Comparison of ENCODE assay signal across 2 cellular contexts in genomic region chr3:159987291-159987711, GRCh38.
TF ChIP-seq lines count a peak whose summit lies in the region.

No MANE protein-coding gene starts in this region.

TF ChIP-seq in SK-N-SH, 30 proteins besides CTCF, POLR2A, EP300 and RAD21 (continued from another document):
- TF ChIP-seq RXRA (IDR thresholded peaks at IDR 0.05; ENCODE audit: borderline replicate concordance, low read depth) (no peak), PBX3 (IDR thresholded peaks at IDR 0.05) (no peak), JUND (IDR thresholded peaks at IDR 0.05) (no peak), MEF2A (IDR thresholded peaks at IDR 0.05; ENCODE audit: borderline replicate concordance, low read depth) (no peak), USF1 (IDR thresholded peaks at IDR 0.05; ENCODE audit: borderline replicate concordance, low read depth) (no peak), SMC3 (IDR thresholded peaks at IDR 0.05; ENCODE audit: low read depth, low read length) (no peak), RCOR1 (IDR thresholded peaks at IDR 0.05; ENCODE audit: low read length) (no peak)

TF ChIP-seq in SK-N-SH treated with all-trans-retinoic acid at 6 μM for 48 hours, 23 proteins besides CTCF, POLR2A, EP300 and RAD21 (continued from another document):
- no peak for TF ChIP-seq PATZ1 (CRISPR knock-in tag; IDR thresholded peaks at IDR 0.05; ENCODE audit: borderline replicate concordance)
- TF ChIP-seq ESRRG (CRISPR knock-in tag; IDR thresholded peaks at IDR 0.05) = no peak
- TF ChIP-seq CREB5 (CRISPR knock-in tag; IDR thresholded peaks at IDR 0.05; ENCODE audit: low read depth) = no peak
- no peak for TF ChIP-seq TSHZ2 (CRISPR knock-in tag; IDR thresholded peaks at IDR 0.05)
- no peak for TF ChIP-seq ZFP30 (CRISPR knock-in tag; IDR thresholded peaks at IDR 0.05)
- no peak for TF ChIP-seq TCF4 (CRISPR knock-in tag; IDR thresholded peaks at IDR 0.05; ENCODE audit: borderline replicate concordance)
- TF ChIP-seq CSRNP3 (CRISPR knock-in tag; IDR thresholded peaks at IDR 0.05) = no peak
- no peak for TF ChIP-seq TOX (CRISPR knock-in tag; IDR thresholded peaks at IDR 0.05; ENCODE audit: borderline replicate concordance)
- no peak for TF ChIP-seq ZNF70 (CRISPR knock-in tag; IDR thresholded peaks at IDR 0.05)
- no peak for TF ChIP-seq ARNTL (CRISPR knock-in tag; IDR thresholded peaks at IDR 0.05; ENCODE audit: borderline replicate concordance, low read depth)
- TF ChIP-seq POU6F1 (CRISPR knock-in tag; IDR thresholded peaks at IDR 0.05; ENCODE audit: borderline replicate concordance, low read depth) = no peak
TF ChIP-seq in SK-N-SH treated with all-trans-retinoic acid at 6 μM for 48 hours: peak in this region for 0.
